Comparison of ENCODE assay signal across 33 cellular contexts in genomic region chr18:66555585-66555984, GRCh38. TPM values are rescaled to one million over a fixed set of nuclear protein-coding genes. Genes with fewer than 3 reads are reported as not detected.
"Had no signal": no experiment of that assay in that cellular context is flagged by ENCODE, and none has a peak within 500 bp of the region (broad histone marks: within the 10 kb centered on the region; RNA-seq: fewer than 3 reads in every experiment).

No MANE protein-coding gene starts in this region.

- H3K27ac ChIP-seq: neural progenitor cell, ovary, parathyroid adenoma, psoas muscle, skin epidermis, spleen, suprapubic skin, testis, tibial artery, transverse colon, upper lobe of right lung, uterus had no signal

- H3K4me1 Mint-ChIP-seq: natural killer cell; nephron; neural progenitor cell; stimulated activated memory B cell treated with anti-CD40 and anti-IgM and Interleukin-4, amounts not matched to agents 10 μg/mL and 1 μg/mL and 100 μg/mL, for 72 hours; stimulated activated naive CD8-positive, alpha-beta T cell treated with anti-CD3 and anti-CD28 coated beads, Interleukin-15, amount 100 ng/mL, for 72 hours had no signal

- DNase-seq: natural killer cell; occipital lobe; ovary; posterior cingulate gyrus; psoas muscle; right cardiac atrium; spleen; stimulated activated CD4-positive, alpha-beta T cell treated with anti-CD3 and anti-CD28 coated beads, Interleukin-12 subunit alpha, Interleukin-12 subunit beta, amount 100 ng/mL, for 4 hours; stimulated activated CD4-positive, alpha-beta T cell treated with anti-CD3 and anti-CD28 coated beads, Interleukin-1b, Interleukin-23, amount 100 ng/mL, for 48 hours; stimulated activated CD4-positive, alpha-beta T cell treated with anti-CD3 and anti-CD28 coated beads, Interleukin-4, amount 100 ng/mL, for 1 hour; stimulated activated CD4-positive, alpha-beta T cell treated with anti-CD3 and anti-CD28 coated beads, Interleukin-4, amount 100 ng/mL, for 4 hours; stimulated activated CD8-positive, alpha-beta memory T cell treated with anti-CD3 and anti-CD28 coated beads, Interleukin-4, amount 100 ng/mL, for 48 hours; stimulated activated naive CD4-positive, alpha-beta T cell; stimulated activated naive CD8-positive, alpha-beta T cell treated with anti-CD3 and anti-CD28 coated beads, Interleukin-15, amount 100 ng/mL, for 72 hours; stimulated activated naive CD8-positive, alpha-beta T cell treated with anti-CD3 and anti-CD28 coated beads, Interleukin-15, Interleukin-2, amounts not matched to agents 100 U/mL and 50 U/mL, for 24 hours; substantia nigra; testis; tibial artery; transverse colon; upper lobe of right lung; uterus had no signal

- ATAC-seq: natural killer cell; psoas muscle; right cardiac atrium; sciatic nerve; stimulated activated memory B cell treated with anti-CD40 and anti-IgM and Interleukin-4, amounts not matched to agents 10 μg/mL and 1 μg/mL and 100 μg/mL, for 72 hours; stimulated activated naive CD8-positive, alpha-beta T cell treated with anti-CD3 and anti-CD28 coated beads, Interleukin-15, amount 100 ng/mL, for 72 hours; stimulated activated naive CD8-positive, alpha-beta T cell treated with anti-CD3 and anti-CD28 coated beads, Interleukin-15, Interleukin-2, amounts not matched to agents 100 U/mL and 50 U/mL, for 24 hours; upper lobe of right lung had no signal

- H3K9me3 ChIP-seq: ovary, psoas muscle, spleen, suprapubic skin, testis, tibial artery, transverse colon, upper lobe of right lung, uterus had no signal

- H3K4me1 ChIP-seq: neural progenitor cell, parathyroid adenoma, psoas muscle, spleen, suprapubic skin, testis, tibial artery, transverse colon, upper lobe of right lung, uterus had no signal

- H3K4me3 ChIP-seq: neural progenitor cell, ovary, psoas muscle, skin epidermis, smooth muscle cell, spleen, suprapubic skin, testis, tibial artery, transverse colon, upper lobe of right lung, uterus had no signal

- H3K9me3 Mint-ChIP-seq: nephron; neural progenitor cell; stimulated activated memory B cell treated with anti-CD40 and anti-IgM and Interleukin-4, amounts not matched to agents 10 μg/mL and 1 μg/mL and 100 μg/mL, for 72 hours; stimulated activated naive CD8-positive, alpha-beta T cell treated with anti-CD3 and anti-CD28 coated beads, Interleukin-15, amount 100 ng/mL, for 72 hours; type B pancreatic cell had no signal

- H3K4me2 ChIP-seq: neural progenitor cell, smooth muscle cell had no signal

- H3K27ac Mint-ChIP-seq: natural killer cell; nephron; neural progenitor cell; progenitor cell of endocrine pancreas; stimulated activated memory B cell treated with anti-CD40 and anti-IgM and Interleukin-4, amounts not matched to agents 10 μg/mL and 1 μg/mL and 100 μg/mL, for 72 hours; stimulated activated naive CD8-positive, alpha-beta T cell treated with anti-CD3 and anti-CD28 coated beads, Interleukin-15, amount 100 ng/mL, for 72 hours; type B pancreatic cell had no signal

- H3K27me3 Mint-ChIP-seq: progenitor cell of endocrine pancreas; stimulated activated memory B cell treated with anti-CD40 and anti-IgM and Interleukin-4, amounts not matched to agents 10 μg/mL and 1 μg/mL and 100 μg/mL, for 72 hours; stimulated activated naive CD8-positive, alpha-beta T cell treated with anti-CD3 and anti-CD28 coated beads, Interleukin-15, amount 100 ng/mL, for 72 hours had no signal

- H3K4me3 Mint-ChIP-seq: natural killer cell; nephron; neural progenitor cell; stimulated activated memory B cell treated with anti-CD40 and anti-IgM and Interleukin-4, amounts not matched to agents 10 μg/mL and 1 μg/mL and 100 μg/mL, for 72 hours; stimulated activated naive CD8-positive, alpha-beta T cell treated with anti-CD3 and anti-CD28 coated beads, Interleukin-15, amount 100 ng/mL, for 72 hours; type B pancreatic cell had no signal

- H3K36me3 Mint-ChIP-seq: natural killer cell; neural progenitor cell; stimulated activated memory B cell treated with anti-CD40 and anti-IgM and Interleukin-4, amounts not matched to agents 10 μg/mL and 1 μg/mL and 100 μg/mL, for 72 hours; type B pancreatic cell had no signal

RNA-seq across cellular contexts. Expression of gene CDH19, which starts 48.3 kb away (rescaled TPM):
- total RNA-seq: natural killer cell, osteoblast, progenitor cell of endocrine pancreas, renal cortical epithelial cell, smooth muscle cell had no signal
- polyA plus RNA-seq: smooth muscle cell had no signal
